Comparison of ENCODE assay signal across 36 cellular contexts in the genomic region with DNA sequence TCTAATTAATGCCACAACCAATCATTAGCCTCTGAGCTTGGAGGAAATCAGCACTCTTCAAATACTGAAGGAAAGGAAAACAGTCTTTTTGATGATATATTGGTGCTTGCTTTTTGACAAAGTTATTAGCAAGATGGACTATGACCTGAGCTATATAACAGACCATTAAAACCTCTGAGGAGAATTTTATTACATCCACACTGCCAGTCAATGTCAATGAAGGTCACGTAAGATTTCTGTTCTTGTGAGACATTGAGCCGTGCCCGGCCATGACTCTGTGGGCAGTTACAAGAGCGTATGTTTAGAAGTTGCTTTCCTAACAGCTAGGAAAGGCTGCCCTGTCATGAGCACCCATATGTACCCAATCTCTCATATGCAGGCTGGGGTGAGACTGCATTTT.
"Had no signal": no experiment of that assay in that cellular context is flagged by ENCODE, and none has a peak within 500 bp of the region (broad histone marks: within the 10 kb centered on the region; RNA-seq: fewer than 3 reads in every experiment).

No MANE protein-coding gene starts in this region.

- H3K4me1 Mint-ChIP-seq: activated B cell treated with CpG ODN at 0.5 μM for 24 hours; activated CD4-positive, alpha-beta T cell treated with anti-CD3 and anti-CD28 coated beads, Interleukin-2, amount 10 ng/mL, durations not matched to agents 24 days and 14 days; activated naive CD8-positive, alpha-beta T cell treated with anti-CD3 and anti-CD28 coated beads for 36 hours; activated T-helper 17 cell treated with anti-CD3 and anti-CD28 coated beads, Interleukin-2, amount 50 U/mL, for 72 hours had no signal

- H3K4me1 ChIP-seq: adrenal gland, breast epithelium had no signal

- H3K4me3 ChIP-seq: adrenal gland, body of pancreas, breast epithelium had no signal

- H3K27ac ChIP-seq: adrenal gland, body of pancreas, brain microvascular endothelial cell, breast epithelium, VCaP had no signal

- DNase-seq: activated B cell treated with CpG ODN at 0.5 μM for 24 hours; activated CD4-positive, alpha-beta memory T cell treated with anti-CD3 and anti-CD28 coated beads for 36 hours; activated CD4-positive, alpha-beta T cell treated with anti-CD3 and anti-CD28 coated beads for 4 hours; activated CD4-positive, alpha-beta T cell treated with anti-CD3 and anti-CD28 coated beads, Interleukin-2, amount 10 ng/mL, durations not matched to agents 24 days and 14 days; activated CD4-positive, alpha-beta T cell treated with anti-CD3 and anti-CD28 coated beads, Interleukin-2, amount 50 U/mL, for 1 hour; activated CD4-positive, alpha-beta T cell treated with anti-CD3 and anti-CD28 coated beads, Interleukin-2, amount 50 U/mL, for 4 hours; activated CD4-positive, CD25-positive, alpha-beta regulatory T cell treated with anti-CD3 and anti-CD28 coated beads, Interleukin-2, amount 50 U/mL, for 72 hours; activated CD8-positive, alpha-beta memory T cell treated with anti-CD3 and anti-CD28 coated beads, Interleukin-2, amount 50 U/mL, for 4 hours; activated CD8-positive, alpha-beta T cell treated with anti-CD3 and anti-CD28 coated beads for 36 hours; activated effector memory CD4-positive, alpha-beta T cell treated with anti-CD3 and anti-CD28 coated beads, Interleukin-2, amount 50 U/mL, for 16 hours; activated gamma-delta T cell treated with Interleukin-2 at 50 U/mL for 16 hours; activated naive CD4-positive, alpha-beta T cell; activated naive CD4-positive, alpha-beta T cell treated with anti-CD3 and anti-CD28 coated beads for 36 hours; activated naive CD4-positive, alpha-beta T cell treated with anti-CD3 and anti-CD28 coated beads, Interleukin-2, amount 50 U/mL, for 16 hours; activated naive CD8-positive, alpha-beta T cell treated with anti-CD3 and anti-CD28 coated beads for 36 hours; activated T-cell treated with anti-CD3 and anti-CD28 coated beads for 4 hours; activated T-cell treated with anti-CD3 and anti-CD28 coated beads, Interleukin-2, amount 50 U/mL, for 1 hour; activated T-cell treated with anti-CD3 and anti-CD28 coated beads, Interleukin-2, amount 50 U/mL, for 4 hours; activated T-cell treated with anti-CD3 and anti-CD28 coated beads, Interleukin-2, amount 50 U/mL, for 72 hours; adrenal gland; amniotic stem cell; aorta; body of pancreas; brain microvascular endothelial cell; central memory CD4-positive, alpha-beta T cell; cerebellar nuclear complex; T-helper 1 cell; T-helper 2 cell; T-helper 9 cell had no signal

- H3K9me3 ChIP-seq: adrenal gland, body of pancreas, breast epithelium had no signal

- H3K27me3 ChIP-seq: adrenal gland, body of pancreas, brain microvascular endothelial cell, breast epithelium had no signal

- H3K36me3 ChIP-seq: adrenal gland, brain microvascular endothelial cell, breast epithelium had no signal

- H3K27ac Mint-ChIP-seq: activated B cell treated with CpG ODN at 0.5 μM for 24 hours; activated CD4-positive, alpha-beta memory T cell treated with anti-CD3 and anti-CD28 coated beads for 36 hours; activated CD4-positive, alpha-beta T cell treated with anti-CD3 and anti-CD28 coated beads, Interleukin-2, amount 10 ng/mL, durations not matched to agents 24 days and 14 days; activated CD8-positive, alpha-beta T cell treated with anti-CD3 and anti-CD28 coated beads for 36 hours; activated naive CD4-positive, alpha-beta T cell treated with anti-CD3 and anti-CD28 coated beads for 36 hours; activated naive CD4-positive, alpha-beta T cell treated with anti-CD3 and anti-CD28 coated beads, Interleukin-2, amount 50 U/mL, for 72 hours; activated naive CD8-positive, alpha-beta T cell treated with anti-CD3 and anti-CD28 coated beads for 36 hours; activated T-cell treated with anti-CD3 and anti-CD28 coated beads, Interleukin-2, amount 50 U/mL, for 72 hours; activated T-helper 1 cell treated with anti-CD3 and anti-CD28 coated beads, Interleukin-12 subunit alpha, Interleukin-12 subunit beta, Interleukin-2, Interleukin-4 antibody, amounts not matched to agents 30 ng/mL and 10 ng/mL and 1 ng/mL, durations not matched to agents 14 hours and 24 hours and 36 hours; activated T-helper 17 cell treated with anti-CD3 and anti-CD28 coated beads, Interleukin-2, amount 50 U/mL, for 72 hours; T-helper 1 cell treated with Interleukin-12 subunit alpha and Interleukin-12 subunit beta and Interleukin-4 antibody, amounts not matched to agents 30 μg/mL and 1 μg/mL, for 36 hours; T-helper 2 cell treated with Interferon-gamma antibody and Interleukin-4, amounts not matched to agents 5 μg/mL and 100 μg/mL, for 36 hours had no signal

- H3K36me3 Mint-ChIP-seq: activated CD4-positive, alpha-beta memory T cell treated with anti-CD3 and anti-CD28 coated beads for 36 hours; activated naive CD4-positive, alpha-beta T cell treated with anti-CD3 and anti-CD28 coated beads, Interleukin-2, amount 50 U/mL, for 72 hours; activated naive CD8-positive, alpha-beta T cell treated with anti-CD3 and anti-CD28 coated beads for 36 hours had no signal

- H3K9me3 Mint-ChIP-seq: activated B cell treated with CpG ODN at 0.5 μM for 24 hours; activated CD4-positive, alpha-beta memory T cell treated with anti-CD3 and anti-CD28 coated beads for 36 hours; activated CD4-positive, alpha-beta T cell treated with anti-CD3 and anti-CD28 coated beads, Interleukin-2, amount 10 ng/mL, durations not matched to agents 24 days and 14 days; activated CD8-positive, alpha-beta T cell treated with anti-CD3 and anti-CD28 coated beads for 36 hours; activated naive CD4-positive, alpha-beta T cell treated with anti-CD3 and anti-CD28 coated beads for 36 hours; activated naive CD4-positive, alpha-beta T cell treated with anti-CD3 and anti-CD28 coated beads, Interleukin-2, amount 50 U/mL, for 72 hours; activated naive CD8-positive, alpha-beta T cell treated with anti-CD3 and anti-CD28 coated beads for 36 hours; activated T-cell treated with anti-CD3 and anti-CD28 coated beads, Interleukin-2, amount 50 U/mL, for 4 hours; activated T-helper 1 cell treated with anti-CD3 and anti-CD28 coated beads, Interleukin-12 subunit alpha, Interleukin-12 subunit beta, Interleukin-2, Interleukin-4 antibody, amounts not matched to agents 30 ng/mL and 10 ng/mL and 1 ng/mL, durations not matched to agents 14 hours and 24 hours and 36 hours; T-helper 1 cell treated with Interleukin-12 subunit alpha and Interleukin-12 subunit beta and Interleukin-4 antibody, amounts not matched to agents 30 μg/mL and 1 μg/mL, for 36 hours; T-helper 2 cell treated with Interferon-gamma antibody and Interleukin-4, amounts not matched to agents 5 μg/mL and 100 μg/mL, for 36 hours had no signal

- H3K4me3 Mint-ChIP-seq: activated B cell treated with CpG ODN at 0.5 μM for 24 hours; activated CD4-positive, alpha-beta memory T cell treated with anti-CD3 and anti-CD28 coated beads for 36 hours; activated CD4-positive, alpha-beta T cell treated with anti-CD3 and anti-CD28 coated beads, Interleukin-2, amount 10 ng/mL, durations not matched to agents 24 days and 14 days; activated CD8-positive, alpha-beta T cell treated with anti-CD3 and anti-CD28 coated beads for 36 hours; activated naive CD4-positive, alpha-beta T cell treated with anti-CD3 and anti-CD28 coated beads for 36 hours; activated naive CD8-positive, alpha-beta T cell treated with anti-CD3 and anti-CD28 coated beads for 36 hours; activated T-cell treated with anti-CD3 and anti-CD28 coated beads, Interleukin-2, amount 50 U/mL, for 4 hours; activated T-cell treated with anti-CD3 and anti-CD28 coated beads, Interleukin-2, amount 50 U/mL, for 72 hours; activated T-helper 1 cell treated with anti-CD3 and anti-CD28 coated beads, Interleukin-12 subunit alpha, Interleukin-12 subunit beta, Interleukin-2, Interleukin-4 antibody, amounts not matched to agents 30 ng/mL and 10 ng/mL and 1 ng/mL, durations not matched to agents 14 hours and 24 hours and 36 hours; activated T-helper 17 cell treated with anti-CD3 and anti-CD28 coated beads, Interleukin-2, amount 50 U/mL, for 72 hours; T-helper 1 cell treated with Interleukin-12 subunit alpha and Interleukin-12 subunit beta and Interleukin-4 antibody, amounts not matched to agents 30 μg/mL and 1 μg/mL, for 36 hours; T-helper 2 cell treated with Interferon-gamma antibody and Interleukin-4, amounts not matched to agents 5 μg/mL and 100 μg/mL, for 36 hours had no signal

- H3K27me3 Mint-ChIP-seq: activated CD8-positive, alpha-beta T cell treated with anti-CD3 and anti-CD28 coated beads for 36 hours; activated naive CD8-positive, alpha-beta T cell treated with anti-CD3 and anti-CD28 coated beads for 36 hours had no signal
